In the genomic region with DNA sequence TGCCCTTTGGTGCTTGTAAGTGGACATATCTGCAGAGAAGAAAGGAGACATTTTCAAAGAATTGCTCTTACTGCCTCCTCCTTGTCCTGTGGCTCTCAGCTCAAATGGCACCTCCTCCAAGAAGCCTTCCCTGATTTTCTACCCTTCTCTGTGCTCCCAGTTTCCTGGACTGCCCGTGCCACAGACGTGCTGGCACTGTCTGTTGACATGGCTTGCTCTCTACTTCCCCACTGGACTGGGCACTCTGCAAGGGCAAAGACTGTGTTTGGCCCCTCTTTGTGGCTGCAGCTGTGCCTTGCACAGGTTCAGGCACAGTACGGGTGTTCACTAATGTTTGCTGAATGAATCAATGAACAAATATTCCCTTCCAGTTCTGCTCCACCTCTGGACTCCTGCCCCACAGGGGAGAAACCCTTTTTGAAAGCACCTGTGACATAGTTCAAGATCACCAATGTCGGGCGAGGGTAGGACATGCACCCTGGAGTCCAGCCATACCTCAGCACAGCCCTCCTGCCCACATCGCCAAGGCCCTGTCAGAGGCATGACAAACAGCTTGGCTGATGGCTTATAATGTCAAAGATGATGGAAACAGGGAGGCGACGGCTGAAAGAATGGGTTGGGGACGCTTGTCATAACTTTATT, we compare ENCODE assay signal across 1 cellular context.
A peak's percentile ranks its signal among the peaks of the same experiment; 100 is the strongest.
TF ChIP-seq lines count a peak whose summit lies in the region.

No MANE protein-coding gene starts in this region.

TF ChIP-seq in HepG2, 621 proteins besides CTCF, POLR2A, EP300 and RAD21 (continued from another document and continues in another):
- no peak for TF ChIP-seq FOXM1 (CRISPR knock-in tag; IDR thresholded peaks at IDR 0.05)
- TF ChIP-seq ZNF550 (CRISPR knock-in tag; IDR thresholded peaks at IDR 0.05; ENCODE audit: borderline replicate concordance), result no peak
- TF ChIP-seq ZFP36L1 (CRISPR knock-in tag; IDR thresholded peaks at IDR 0.05), result no peak
- no peak for TF ChIP-seq RFXAP (CRISPR knock-in tag; IDR thresholded peaks at IDR 0.05; ENCODE audit: borderline replicate concordance)
- peak; percentile 84 for TF ChIP-seq HDAC1 (CRISPR knock-in tag; IDR thresholded peaks at IDR 0.05)
- no peak for TF ChIP-seq KLF11 (CRISPR knock-in tag; IDR thresholded peaks at IDR 0.05)
- TF ChIP-seq NCOA2 (CRISPR knock-in tag; IDR thresholded peaks at IDR 0.05), result peak; percentile 26; the same call in 1 of the 2 replicates
- no peak for TF ChIP-seq NR3C1 (CRISPR knock-in tag; IDR thresholded peaks at IDR 0.05)
- TF ChIP-seq, protein P1, sequence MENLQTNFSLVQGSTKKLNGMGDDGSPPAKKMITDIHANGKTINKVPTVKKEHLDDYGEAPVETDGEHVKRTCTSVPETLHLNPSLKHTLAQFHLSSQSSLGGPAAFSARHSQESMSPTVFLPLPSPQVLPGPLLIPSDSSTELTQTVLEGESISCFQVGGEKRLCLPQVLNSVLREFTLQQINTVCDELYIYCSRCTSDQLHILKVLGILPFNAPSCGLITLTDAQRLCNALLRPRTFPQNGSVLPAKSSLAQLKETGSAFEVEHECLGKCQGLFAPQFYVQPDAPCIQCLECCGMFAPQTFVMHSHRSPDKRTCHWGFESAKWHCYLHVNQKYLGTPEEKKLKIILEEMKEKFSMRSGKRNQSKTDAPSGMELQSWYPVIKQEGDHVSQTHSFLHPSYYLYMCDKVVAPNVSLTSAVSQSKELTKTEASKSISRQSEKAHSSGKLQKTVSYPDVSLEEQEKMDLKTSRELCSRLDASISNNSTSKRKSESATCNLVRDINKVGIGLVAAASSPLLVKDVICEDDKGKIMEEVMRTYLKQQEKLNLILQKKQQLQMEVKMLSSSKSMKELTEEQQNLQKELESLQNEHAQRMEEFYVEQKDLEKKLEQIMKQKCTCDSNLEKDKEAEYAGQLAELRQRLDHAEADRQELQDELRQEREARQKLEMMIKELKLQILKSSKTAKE (CRISPR knock-in tag; IDR thresholded peaks at IDR 0.05; ENCODE audit: borderline replicate concordance), result 0 out of 2 replicates have a peak, but pooled peaks have one; percentile 40
- TF ChIP-seq TARDBP (CRISPR knock-in tag; IDR thresholded peaks at IDR 0.05), result no peak
- TF ChIP-seq SIX1 (CRISPR knock-in tag; IDR thresholded peaks at IDR 0.05; ENCODE audit: borderline replicate concordance), result no peak
- TF ChIP-seq ZNF615 (CRISPR knock-in tag; IDR thresholded peaks at IDR 0.05; ENCODE audit: borderline replicate concordance), result no peak
- no peak for TF ChIP-seq THYN1 (CRISPR knock-in tag; IDR thresholded peaks at IDR 0.05; ENCODE audit: borderline replicate concordance, low read depth)
- no peak for TF ChIP-seq RARG (CRISPR knock-in tag; IDR thresholded peaks at IDR 0.05; ENCODE audit: low read depth)
- TF ChIP-seq, protein P2, sequence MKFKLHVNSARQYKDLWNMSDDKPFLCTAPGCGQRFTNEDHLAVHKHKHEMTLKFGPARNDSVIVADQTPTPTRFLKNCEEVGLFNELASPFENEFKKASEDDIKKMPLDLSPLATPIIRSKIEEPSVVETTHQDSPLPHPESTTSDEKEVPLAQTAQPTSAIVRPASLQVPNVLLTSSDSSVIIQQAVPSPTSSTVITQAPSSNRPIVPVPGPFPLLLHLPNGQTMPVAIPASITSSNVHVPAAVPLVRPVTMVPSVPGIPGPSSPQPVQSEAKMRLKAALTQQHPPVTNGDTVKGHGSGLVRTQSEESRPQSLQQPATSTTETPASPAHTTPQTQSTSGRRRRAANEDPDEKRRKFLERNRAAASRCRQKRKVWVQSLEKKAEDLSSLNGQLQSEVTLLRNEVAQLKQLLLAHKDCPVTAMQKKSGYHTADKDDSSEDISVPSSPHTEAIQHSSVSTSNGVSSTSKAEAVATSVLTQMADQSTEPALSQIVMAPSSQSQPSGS (CRISPR knock-in tag; IDR thresholded peaks at IDR 0.05), result no peak
- 0 out of 2 replicates have a peak, but pooled peaks have one; percentile 36 for TF ChIP-seq SOX5 (CRISPR knock-in tag; IDR thresholded peaks at IDR 0.05; ENCODE audit: borderline replicate concordance)
- no peak for TF ChIP-seq PTBP1 (IDR thresholded peaks at IDR 0.05; ENCODE audit: low read depth, low read length, poor library complexity, severe bottlenecking)
- TF ChIP-seq, protein P3, sequence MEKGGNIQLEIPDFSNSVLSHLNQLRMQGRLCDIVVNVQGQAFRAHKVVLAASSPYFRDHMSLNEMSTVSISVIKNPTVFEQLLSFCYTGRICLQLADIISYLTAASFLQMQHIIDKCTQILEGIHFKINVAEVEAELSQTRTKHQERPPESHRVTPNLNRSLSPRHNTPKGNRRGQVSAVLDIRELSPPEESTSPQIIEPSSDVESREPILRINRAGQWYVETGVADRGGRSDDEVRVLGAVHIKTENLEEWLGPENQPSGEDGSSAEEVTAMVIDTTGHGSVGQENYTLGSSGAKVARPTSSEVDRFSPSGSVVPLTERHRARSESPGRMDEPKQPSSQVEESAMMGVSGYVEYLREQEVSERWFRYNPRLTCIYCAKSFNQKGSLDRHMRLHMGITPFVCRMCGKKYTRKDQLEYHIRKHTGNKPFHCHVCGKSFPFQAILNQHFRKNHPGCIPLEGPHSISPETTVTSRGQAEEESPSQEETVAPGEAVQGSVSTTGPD (CRISPR knock-in tag; IDR thresholded peaks at IDR 0.05), result no peak
- no peak for TF ChIP-seq ZNF577 (CRISPR knock-in tag; IDR thresholded peaks at IDR 0.05; ENCODE audit: borderline replicate concordance, low read depth)
- TF ChIP-seq ZFP1 (CRISPR knock-in tag; IDR thresholded peaks at IDR 0.05), result no peak
- TF ChIP-seq, protein P4, sequence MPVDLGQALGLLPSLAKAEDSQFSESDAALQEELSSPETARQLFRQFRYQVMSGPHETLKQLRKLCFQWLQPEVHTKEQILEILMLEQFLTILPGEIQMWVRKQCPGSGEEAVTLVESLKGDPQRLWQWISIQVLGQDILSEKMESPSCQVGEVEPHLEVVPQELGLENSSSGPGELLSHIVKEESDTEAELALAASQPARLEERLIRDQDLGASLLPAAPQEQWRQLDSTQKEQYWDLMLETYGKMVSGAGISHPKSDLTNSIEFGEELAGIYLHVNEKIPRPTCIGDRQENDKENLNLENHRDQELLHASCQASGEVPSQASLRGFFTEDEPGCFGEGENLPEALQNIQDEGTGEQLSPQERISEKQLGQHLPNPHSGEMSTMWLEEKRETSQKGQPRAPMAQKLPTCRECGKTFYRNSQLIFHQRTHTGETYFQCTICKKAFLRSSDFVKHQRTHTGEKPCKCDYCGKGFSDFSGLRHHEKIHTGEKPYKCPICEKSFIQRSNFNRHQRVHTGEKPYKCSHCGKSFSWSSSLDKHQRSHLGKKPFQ (CRISPR knock-in tag; IDR thresholded peaks at IDR 0.05; ENCODE audit: insufficient replicate concordance), result no peak
- TF ChIP-seq CENPT (CRISPR knock-in tag; IDR thresholded peaks at IDR 0.05; ENCODE audit: low read depth), result no peak
- TF ChIP-seq, protein P5, sequence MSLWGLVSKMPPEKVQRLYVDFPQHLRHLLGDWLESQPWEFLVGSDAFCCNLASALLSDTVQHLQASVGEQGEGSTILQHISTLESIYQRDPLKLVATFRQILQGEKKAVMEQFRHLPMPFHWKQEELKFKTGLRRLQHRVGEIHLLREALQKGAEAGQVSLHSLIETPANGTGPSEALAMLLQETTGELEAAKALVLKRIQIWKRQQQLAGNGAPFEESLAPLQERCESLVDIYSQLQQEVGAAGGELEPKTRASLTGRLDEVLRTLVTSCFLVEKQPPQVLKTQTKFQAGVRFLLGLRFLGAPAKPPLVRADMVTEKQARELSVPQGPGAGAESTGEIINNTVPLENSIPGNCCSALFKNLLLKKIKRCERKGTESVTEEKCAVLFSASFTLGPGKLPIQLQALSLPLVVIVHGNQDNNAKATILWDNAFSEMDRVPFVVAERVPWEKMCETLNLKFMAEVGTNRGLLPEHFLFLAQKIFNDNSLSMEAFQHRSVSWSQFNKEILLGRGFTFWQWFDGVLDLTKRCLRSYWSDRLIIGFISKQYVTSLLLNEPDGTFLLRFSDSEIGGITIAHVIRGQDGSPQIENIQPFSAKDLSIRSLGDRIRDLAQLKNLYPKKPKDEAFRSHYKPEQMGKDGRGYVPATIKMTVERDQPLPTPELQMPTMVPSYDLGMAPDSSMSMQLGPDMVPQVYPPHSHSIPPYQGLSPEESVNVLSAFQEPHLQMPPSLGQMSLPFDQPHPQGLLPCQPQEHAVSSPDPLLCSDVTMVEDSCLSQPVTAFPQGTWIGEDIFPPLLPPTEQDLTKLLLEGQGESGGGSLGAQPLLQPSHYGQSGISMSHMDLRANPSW (CRISPR knock-in tag; IDR thresholded peaks at IDR 0.05; ENCODE audit: borderline replicate concordance), result no peak; the same call in 1 of the 2 replicates
- TF ChIP-seq ZNF3 (CRISPR knock-in tag; IDR thresholded peaks at IDR 0.05), result peak; percentile 93
- TF ChIP-seq, protein P6, sequence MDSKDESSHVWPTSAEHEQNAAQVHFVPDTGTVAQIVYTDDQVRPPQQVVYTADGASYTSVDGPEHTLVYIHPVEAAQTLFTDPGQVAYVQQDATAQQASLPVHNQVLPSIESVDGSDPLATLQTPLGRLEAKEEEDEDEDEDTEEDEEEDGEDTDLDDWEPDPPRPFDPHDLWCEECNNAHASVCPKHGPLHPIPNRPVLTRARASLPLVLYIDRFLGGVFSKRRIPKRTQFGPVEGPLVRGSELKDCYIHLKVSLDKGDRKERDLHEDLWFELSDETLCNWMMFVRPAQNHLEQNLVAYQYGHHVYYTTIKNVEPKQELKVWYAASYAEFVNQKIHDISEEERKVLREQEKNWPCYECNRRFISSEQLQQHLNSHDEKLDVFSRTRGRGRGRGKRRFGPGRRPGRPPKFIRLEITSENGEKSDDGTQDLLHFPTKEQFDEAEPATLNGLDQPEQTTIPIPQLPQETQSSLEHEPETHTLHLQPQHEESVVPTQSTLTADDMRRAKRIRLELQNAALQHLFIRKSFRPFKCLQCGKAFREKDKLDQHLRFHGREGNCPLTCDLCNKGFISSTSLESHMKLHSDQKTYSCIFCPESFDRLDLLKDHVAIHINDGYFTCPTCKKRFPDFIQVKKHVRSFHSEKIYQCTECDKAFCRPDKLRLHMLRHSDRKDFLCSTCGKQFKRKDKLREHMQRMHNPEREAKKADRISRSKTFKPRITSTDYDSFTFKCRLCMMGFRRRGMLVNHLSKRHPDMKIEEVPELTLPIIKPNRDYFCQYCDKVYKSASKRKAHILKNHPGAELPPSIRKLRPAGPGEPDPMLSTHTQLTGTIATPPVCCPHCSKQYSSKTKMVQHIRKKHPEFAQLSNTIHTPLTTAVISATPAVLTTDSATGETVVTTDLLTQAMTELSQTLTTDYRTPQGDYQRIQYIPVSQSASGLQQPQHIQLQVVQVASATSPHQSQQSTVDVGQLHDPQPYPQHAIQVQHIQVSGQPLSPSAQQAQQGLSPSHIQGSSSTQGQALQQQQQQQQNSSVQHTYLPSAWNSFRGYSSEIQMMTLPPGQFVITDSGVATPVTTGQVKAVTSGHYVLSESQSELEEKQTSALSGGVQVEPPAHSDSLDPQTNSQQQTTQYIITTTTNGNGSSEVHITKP (CRISPR knock-in tag; IDR thresholded peaks at IDR 0.05; ENCODE audit: low read depth), result no peak
- TF ChIP-seq NR1H2 (CRISPR knock-in tag; IDR thresholded peaks at IDR 0.05; ENCODE audit: borderline replicate concordance, low read depth), result no peak
- TF ChIP-seq MED13 (CRISPR knock-in tag; IDR thresholded peaks at IDR 0.05), result no peak
- TF ChIP-seq ZNF737 (CRISPR knock-in tag; IDR thresholded peaks at IDR 0.05; ENCODE audit: borderline replicate concordance), result no peak
- TF ChIP-seq CAMTA2 (CRISPR knock-in tag; IDR thresholded peaks at IDR 0.05; ENCODE audit: borderline replicate concordance), result no peak; the same call in 1 of the 2 replicates
- TF ChIP-seq, protein P7, sequence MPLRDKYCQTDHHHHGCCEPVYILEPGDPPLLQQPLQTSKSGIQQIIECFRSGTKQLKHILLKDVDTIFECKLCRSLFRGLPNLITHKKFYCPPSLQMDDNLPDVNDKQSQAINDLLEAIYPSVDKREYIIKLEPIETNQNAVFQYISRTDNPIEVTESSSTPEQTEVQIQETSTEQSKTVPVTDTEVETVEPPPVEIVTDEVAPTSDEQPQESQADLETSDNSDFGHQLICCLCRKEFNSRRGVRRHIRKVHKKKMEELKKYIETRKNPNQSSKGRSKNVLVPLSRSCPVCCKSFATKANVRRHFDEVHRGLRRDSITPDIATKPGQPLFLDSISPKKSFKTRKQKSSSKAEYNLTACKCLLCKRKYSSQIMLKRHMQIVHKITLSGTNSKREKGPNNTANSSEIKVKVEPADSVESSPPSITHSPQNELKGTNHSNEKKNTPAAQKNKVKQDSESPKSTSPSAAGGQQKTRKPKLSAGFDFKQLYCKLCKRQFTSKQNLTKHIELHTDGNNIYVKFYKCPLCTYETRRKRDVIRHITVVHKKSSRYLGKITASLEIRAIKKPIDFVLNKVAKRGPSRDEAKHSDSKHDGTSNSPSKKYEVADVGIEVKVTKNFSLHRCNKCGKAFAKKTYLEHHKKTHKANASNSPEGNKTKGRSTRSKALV (CRISPR knock-in tag; IDR thresholded peaks at IDR 0.05), result no peak
- TF ChIP-seq LCORL (IDR thresholded peaks at IDR 0.05), result no peak
- no peak for TF ChIP-seq LCORL (CRISPR knock-in tag; IDR thresholded peaks at IDR 0.05)
- no peak for TF ChIP-seq ZMAT3 (CRISPR knock-in tag; conservative IDR thresholded peaks at IDR 0.05)
- no peak for TF ChIP-seq ZNF382 (CRISPR knock-in tag; IDR thresholded peaks at IDR 0.05; ENCODE audit: borderline replicate concordance)
- TF ChIP-seq FLYWCH1 (CRISPR knock-in tag; IDR thresholded peaks at IDR 0.05), result no peak
- TF ChIP-seq, protein P8, sequence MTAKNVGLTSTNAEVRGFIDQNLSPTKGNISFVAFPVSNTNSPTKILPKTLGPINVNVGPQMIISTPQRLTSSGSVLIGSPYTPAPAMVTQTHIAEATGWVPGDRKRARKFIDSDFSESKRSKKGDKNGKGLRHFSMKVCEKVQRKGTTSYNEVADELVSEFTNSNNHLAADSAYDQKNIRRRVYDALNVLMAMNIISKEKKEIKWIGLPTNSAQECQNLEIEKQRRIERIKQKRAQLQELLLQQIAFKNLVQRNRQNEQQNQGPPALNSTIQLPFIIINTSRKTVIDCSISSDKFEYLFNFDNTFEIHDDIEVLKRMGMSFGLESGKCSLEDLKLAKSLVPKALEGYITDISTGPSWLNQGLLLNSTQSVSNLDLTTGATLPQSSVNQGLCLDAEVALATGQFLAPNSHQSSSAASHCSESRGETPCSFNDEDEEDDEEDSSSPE (CRISPR knock-in tag; IDR thresholded peaks at IDR 0.05), result no peak
- TF ChIP-seq, protein P9, sequence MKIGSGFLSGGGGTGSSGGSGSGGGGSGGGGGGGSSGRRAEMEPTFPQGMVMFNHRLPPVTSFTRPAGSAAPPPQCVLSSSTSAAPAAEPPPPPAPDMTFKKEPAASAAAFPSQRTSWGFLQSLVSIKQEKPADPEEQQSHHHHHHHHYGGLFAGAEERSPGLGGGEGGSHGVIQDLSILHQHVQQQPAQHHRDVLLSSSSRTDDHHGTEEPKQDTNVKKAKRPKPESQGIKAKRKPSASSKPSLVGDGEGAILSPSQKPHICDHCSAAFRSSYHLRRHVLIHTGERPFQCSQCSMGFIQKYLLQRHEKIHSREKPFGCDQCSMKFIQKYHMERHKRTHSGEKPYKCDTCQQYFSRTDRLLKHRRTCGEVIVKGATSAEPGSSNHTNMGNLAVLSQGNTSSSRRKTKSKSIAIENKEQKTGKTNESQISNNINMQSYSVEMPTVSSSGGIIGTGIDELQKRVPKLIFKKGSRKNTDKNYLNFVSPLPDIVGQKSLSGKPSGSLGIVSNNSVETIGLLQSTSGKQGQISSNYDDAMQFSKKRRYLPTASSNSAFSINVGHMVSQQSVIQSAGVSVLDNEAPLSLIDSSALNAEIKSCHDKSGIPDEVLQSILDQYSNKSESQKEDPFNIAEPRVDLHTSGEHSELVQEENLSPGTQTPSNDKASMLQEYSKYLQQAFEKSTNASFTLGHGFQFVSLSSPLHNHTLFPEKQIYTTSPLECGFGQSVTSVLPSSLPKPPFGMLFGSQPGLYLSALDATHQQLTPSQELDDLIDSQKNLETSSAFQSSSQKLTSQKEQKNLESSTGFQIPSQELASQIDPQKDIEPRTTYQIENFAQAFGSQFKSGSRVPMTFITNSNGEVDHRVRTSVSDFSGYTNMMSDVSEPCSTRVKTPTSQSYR (CRISPR knock-in tag; IDR thresholded peaks at IDR 0.05; ENCODE audit: borderline replicate concordance), result no peak
- no peak for TF ChIP-seq CBX1 (IDR thresholded peaks at IDR 0.05; ENCODE audit: low read depth)
- TF ChIP-seq PPARG (CRISPR knock-in tag; conservative IDR thresholded peaks at IDR 0.05), result peak; percentile 56
- no peak for TF ChIP-seq ARNT (IDR thresholded peaks at IDR 0.05)
